8 cellular contexts compared by ENCODE assay signal in genomic region chr6:24910331-24910849, GRCh38. TPM values are rescaled to one million over a fixed set of nuclear protein-coding genes. Genes with fewer than 3 reads are reported as not detected.
DNase-seq lines count a peak whose midpoint lies in the region; ATAC-seq and TF ChIP-seq lines count a peak whose summit lies in the region.

No MANE protein-coding gene starts in this region.

- ATAC-seq in GM18858 (IDR thresholded peaks at IDR 0.05; ENCODE audit: unreplicated experiment) (peak; percentile 47), HG03175 (IDR thresholded peaks at IDR 0.05; ENCODE audit: unreplicated experiment) (peak; percentile 58), foreskin keratinocyte (peak; percentile 13)

- TF ChIP-seq CTCF in foreskin keratinocyte (conservative IDR thresholded peaks at IDR 0.05): no peak
- TF ChIP-seq CTCF in osteocyte (IDR thresholded peaks at IDR 0.05): peak; percentile 34

- H3K4me1 ChIP-seq in foreskin keratinocyte: no peaks in the 10 kb centered on the region

- peak overlapping the region; percentile 80 for H3K27ac Mint-ChIP-seq in osteocyte (ENCODE audit: unreplicated experiment)

- H3K27me3 ChIP-seq in foreskin keratinocyte: peaks cover 90% of the 10 kb centered on the region

- peaks cover 46% of the 10 kb centered on the region for H3K4me1 Mint-ChIP-seq in osteocyte (ENCODE audit: unreplicated experiment)

- H3K27ac ChIP-seq in foreskin keratinocyte: no peak overlapping the region

- no peaks in the 10 kb centered on the region for H3K27me3 Mint-ChIP-seq in osteocyte (ENCODE audit: unreplicated experiment)

- peak; percentile 41 for DNase-seq in activated CD8-positive, alpha-beta memory T cell treated with anti-CD3 and anti-CD28 coated beads, Interleukin-2, amount 50 U/mL, for 4 hours
- DNase-seq in foreskin keratinocyte (no peak), osteocyte (ENCODE audit: extremely low spot score, unreplicated experiment) (no peak), dedifferentiated amniotic fluid mesenchymal stem cell (ENCODE audit: extremely low spot score) (no peak), kidney glomerular epithelial cell (lab: John Stamatoyannopoulos, UW) (no peak), COR-L47 (lab: John Stamatoyannopoulos, UW) (no peak)

- no peaks in the 10 kb centered on the region for H3K36me3 Mint-ChIP-seq in osteocyte (ENCODE audit: unreplicated experiment)

- H3K4me3 Mint-ChIP-seq in osteocyte (ENCODE audit: unreplicated experiment): peak overlapping the region; percentile 92

- H3K9me3 Mint-ChIP-seq in osteocyte (ENCODE audit: unreplicated experiment): no peaks in the 10 kb centered on the region

RNA-seq across cellular contexts. Expression of gene RIPOR2, which starts 25.4 kb away (rescaled TPM):
- total RNA-seq in foreskin keratinocyte: 0.04 TPM in 1 of 2 replicates, not detected in the other
- polyA plus RNA-seq in foreskin keratinocyte: not detected in 2 replicates
- total RNA-seq in osteocyte: 4.8 and 6.3 TPM in 2 replicates
